8 cellular contexts compared by ENCODE assay signal in genomic region chr13:30421093-30422055, GRCh38. TPM values are rescaled to one million over a fixed set of nuclear protein-coding genes. Genes with fewer than 3 reads are reported as not detected.
DNase-seq lines count a peak whose midpoint lies in the region; ATAC-seq, FAIRE-seq and TF ChIP-seq lines count a peak whose summit lies in the region.

No MANE protein-coding gene starts in this region.

- peak overlapping the region; percentile 83 for H2AFZ ChIP-seq in neuronal stem cell (ENCODE audit: low read length)

- H3K9ac ChIP-seq in neuronal stem cell (ENCODE audit: low read depth, low read length, poor library complexity), result peak overlapping the region; percentile 45

- CTCF ChIA-PET in AG04449 (lab: Yijun Ruan, JAX), result interaction anchor here (0.9 to 1.0 kb wide), 2 partner anchors 12 to 14 kb away, joined by 4 to 5 read pairs; no protein-coding TSS in a partner anchor

- H3K4me2 ChIP-seq in neuronal stem cell (ENCODE audit: insufficient read depth, low read length, poor library complexity, severe bottlenecking), result peak overlapping the region; percentile 60

- no peak for FAIRE-seq in RCC 7860 (lab: Jason Lieb, UNC)
- FAIRE-seq in urothelium cell line (lab: Jason Lieb, UNC), result peak; percentile 74

- H2BK12ac ChIP-seq in neuronal stem cell (ENCODE audit: low read length), result no peak overlapping the region

- H3K4me1 ChIP-seq in neuronal stem cell (ENCODE audit: control insufficient read depth in 2 of 2, insufficient read depth in 1 of 2, low read depth in 1 of 2, low read length in 2 of 2), result peaks cover 6 to 7% of the 10 kb centered on the region in 2 donors

- DNase-seq in AG04449 (ENCODE audit: low read depth, low spot score) (no peak), RCC 7860 (ENCODE audit: low spot score) (peak; percentile 42), glutamatergic neuron (peak; percentile 67), neuronal stem cell (ENCODE audit: low spot score) (peak; percentile 74), urothelium cell line (ENCODE audit: low spot score) (peak; percentile 69)
- peak; percentile 65 for DNase-seq in activated naive CD8-positive, alpha-beta T cell treated with anti-CD3 and anti-CD28 coated beads, Interleukin-2, amount 10 ng/mL, durations not matched to agents 7 days and 5 days

- peak; percentile 39 for ATAC-seq in GM18511 (IDR thresholded peaks at IDR 0.05; ENCODE audit: unreplicated experiment)
- ATAC-seq in HG03521 (IDR thresholded peaks at IDR 0.05; ENCODE audit: unreplicated experiment), result peak; percentile 30
- ATAC-seq in activated naive CD8-positive, alpha-beta T cell treated with anti-CD3 and anti-CD28 coated beads, Interleukin-2, amount 10 ng/mL, durations not matched to agents 7 days and 5 days (ENCODE audit: low read depth), result peak; percentile 36

- H3K27ac ChIP-seq in neuronal stem cell (replicated peaks; ENCODE audit: low read length), result peak overlapping the region; percentile 89

- H2AK5ac ChIP-seq in neuronal stem cell (ENCODE audit: low read depth, low read length), result no peak overlapping the region

- peaks cover 0 to 69% (median 4%) of the 10 kb centered on the region in 3 experiments for H3K27me3 ChIP-seq in neuronal stem cell (ENCODE audit: control insufficient read depth in 3 of 3, insufficient read depth in 3 of 3, low read depth in 1 of 3, low read length in 3 of 3)

- peaks cover 10% of the 10 kb centered on the region for H3K4me1 Mint-ChIP-seq in activated naive CD8-positive, alpha-beta T cell treated with anti-CD3 and anti-CD28 coated beads, Interleukin-2, amount 10 ng/mL, durations not matched to agents 7 days and 5 days
- H3K4me1 Mint-ChIP-seq in glutamatergic neuron (ENCODE audit: low read depth, unreplicated experiment), result peaks cover 12% of the 10 kb centered on the region

- H3K79me1 ChIP-seq in neuronal stem cell (ENCODE audit: low read depth, low read length), result no peaks in the 10 kb centered on the region

- no peaks in the 10 kb centered on the region for H3K9me3 Mint-ChIP-seq in activated naive CD8-positive, alpha-beta T cell treated with anti-CD3 and anti-CD28 coated beads, Interleukin-2, amount 10 ng/mL, durations not matched to agents 7 days and 5 days
- H3K9me3 Mint-ChIP-seq in glutamatergic neuron (ENCODE audit: unreplicated experiment), result peaks cover 6% of the 10 kb centered on the region

- H3K9me3 ChIP-seq in neuronal stem cell (replicated peaks in 1 of 2; ENCODE audit: control insufficient read depth in 2 of 2, insufficient read depth in 1 of 2, low read depth in 1 of 2, low read length in 2 of 2), result no peaks in the 10 kb centered on the region

- H3K36me3 ChIP-seq in neuronal stem cell (replicated peaks in 1 of 2; ENCODE audit: control insufficient read depth in 2 of 2, insufficient read depth in 2 of 2, low read length in 2 of 2), result no peaks in the 10 kb centered on the region

- no peak overlapping the region for H3K14ac ChIP-seq in neuronal stem cell (ENCODE audit: low read length)

- peak overlapping the region; percentile 45 for H2BK5ac ChIP-seq in neuronal stem cell (ENCODE audit: low read length)

- POLR2A ChIA-PET in AG04449 (lab: Yijun Ruan, JAX), result interaction anchor here (0.7 to 1.0 kb wide), 3 partner anchors 44 to 279 kb away, joined by 3 to 4 read pairs (median 3); partner anchors contain the start of gene HMGB1
- POLR2A ChIA-PET in activated naive CD8-positive, alpha-beta T cell treated with anti-CD3 and anti-CD28 coated beads, Interleukin-2, amount 10 ng/mL, durations not matched to agents 7 days and 5 days (lab: Charles Lee), result interaction anchor here (0.8 to 3.0 kb wide), 8 partner anchors 9 to 114 kb away, joined by 3 to 14 read pairs (median 5); partner anchors contain the start of genes HMGB1 and KATNAL1

- no peak overlapping the region for H3K4ac ChIP-seq in neuronal stem cell (ENCODE audit: low read length)

- no peak overlapping the region for H2BK15ac ChIP-seq in neuronal stem cell (ENCODE audit: low read length)

- no peaks in the 10 kb centered on the region for H3K27me3 Mint-ChIP-seq in activated naive CD8-positive, alpha-beta T cell treated with anti-CD3 and anti-CD28 coated beads, Interleukin-2, amount 10 ng/mL, durations not matched to agents 7 days and 5 days
- H3K27me3 Mint-ChIP-seq in glutamatergic neuron (ENCODE audit: unreplicated experiment), result peaks cover 10% of the 10 kb centered on the region

- H3K4me3 Mint-ChIP-seq in activated naive CD8-positive, alpha-beta T cell treated with anti-CD3 and anti-CD28 coated beads, Interleukin-2, amount 10 ng/mL, durations not matched to agents 7 days and 5 days, result peak overlapping the region; percentile 75
- H3K4me3 Mint-ChIP-seq in glutamatergic neuron (ENCODE audit: unreplicated experiment), result peak overlapping the region; percentile 87

- H2BK120ac ChIP-seq in neuronal stem cell (ENCODE audit: low read depth, low read length), result no peak overlapping the region

- no peak overlapping the region for H3K23ac ChIP-seq in neuronal stem cell (ENCODE audit: low read depth, low read length, poor library complexity)

- H3K36me3 Mint-ChIP-seq in activated naive CD8-positive, alpha-beta T cell treated with anti-CD3 and anti-CD28 coated beads, Interleukin-2, amount 10 ng/mL, durations not matched to agents 7 days and 5 days, result no peaks in the 10 kb centered on the region
- H3K36me3 Mint-ChIP-seq in glutamatergic neuron (ENCODE audit: unreplicated experiment), result no peaks in the 10 kb centered on the region

- no peak overlapping the region for H4K8ac ChIP-seq in neuronal stem cell (ENCODE audit: low read depth, low read length)

- peak overlapping the region; percentile 89 for H3K18ac ChIP-seq in neuronal stem cell (ENCODE audit: low read length)

- no CpG with 5 or more reads among the region's 53 CpGs for WGBS in neuronal stem cell (ENCODE audit: extremely low coverage in 2 of 2, insufficient read length in 2 of 2, insufficient replicate concordance in 1 of 2), 2 donors

- peak overlapping the region; percentile 60 for H3K4me3 ChIP-seq in AG04449 (ENCODE audit: low read depth, low read length)
- peak overlapping the region; percentile 43 to 86 for H3K4me3 ChIP-seq in neuronal stem cell (ENCODE audit: low read length in 2 of 2)

- H4K91ac ChIP-seq in neuronal stem cell (ENCODE audit: low read depth, low read length, poor library complexity), result no peak overlapping the region

- TF ChIP-seq CTCF in AG04449 (IDR thresholded peaks at IDR 0.05; ENCODE audit: insufficient read depth, low read length, missing control alignments), result no peak
- TF ChIP-seq CTCF in glutamatergic neuron (IDR thresholded peaks at IDR 0.05; ENCODE audit: partially characterized antibody, unreplicated experiment), result no peak

- H3K27ac Mint-ChIP-seq in activated naive CD8-positive, alpha-beta T cell treated with anti-CD3 and anti-CD28 coated beads, Interleukin-2, amount 10 ng/mL, durations not matched to agents 7 days and 5 days, result peak overlapping the region; percentile 21
- H3K27ac Mint-ChIP-seq in glutamatergic neuron (ENCODE audit: unreplicated experiment), result peak overlapping the region; percentile 73

RNA-seq across cellular contexts. Expression of gene UBE2L5, which starts 0.9 kb away (rescaled TPM):
- total RNA-seq in activated naive CD8-positive, alpha-beta T cell treated with anti-CD3 and anti-CD28 coated beads, Interleukin-2, amount 10 ng/mL, durations not matched to agents 7 days and 5 days, result not detected
- total RNA-seq in glutamatergic neuron (ENCODE audit: unreplicated experiment), result not detected
- not detected for polyA plus RNA-seq in neuronal stem cell (2013, experiment 1 of 2)
- polyA plus RNA-seq in neuronal stem cell (2013, experiment 2 of 2), result 0.24 TPM

RNA-seq across cellular contexts. Expression of gene HMGB1, which starts 44.4 kb away (rescaled TPM):
- 100 to 1,000 TPM; 483 to 504 TPM for total RNA-seq in activated naive CD8-positive, alpha-beta T cell treated with anti-CD3 and anti-CD28 coated beads, Interleukin-2, amount 10 ng/mL, durations not matched to agents 7 days and 5 days
- 501 TPM for total RNA-seq in glutamatergic neuron (ENCODE audit: unreplicated experiment)
- 792 TPM for polyA plus RNA-seq in neuronal stem cell (2013, experiment 1 of 2)
- polyA plus RNA-seq in neuronal stem cell (2013, experiment 2 of 2), result 805 TPM
